In genomic region chr20:36217226-36217625, GRCh38 we compare ENCODE assay signal across 1 cellular context.
TF ChIP-seq lines count a peak whose summit lies in the region.

No MANE protein-coding gene starts in this region.

TF ChIP-seq in HCT116, 20 proteins besides CTCF, POLR2A, EP300 and RAD21 (continued from another document):
- no peak for TF ChIP-seq ZBTB33 (IDR thresholded peaks at IDR 0.05; ENCODE audit: extremely low read depth, insufficient replicate concordance, low read length)
- TF ChIP-seq YY1 (IDR thresholded peaks at IDR 0.05; ENCODE audit: extremely low read depth, insufficient replicate concordance, low read depth, low read length): no peak
- TF ChIP-seq EGR1 (IDR thresholded peaks at IDR 0.05; ENCODE audit: low read depth): no peak
- no peak for TF ChIP-seq SIN3A (IDR thresholded peaks at IDR 0.05; ENCODE audit: low read depth)
- TF ChIP-seq MAX (IDR thresholded peaks at IDR 0.05): no peak
- no peak for TF ChIP-seq EZH2phosphoT487 (IDR thresholded peaks at IDR 0.05; ENCODE audit: borderline replicate concordance)
- no peak for TF ChIP-seq ZNF274 (IDR thresholded peaks at IDR 0.05; ENCODE audit: low read depth, low read length)
- TF ChIP-seq CEBPB (IDR thresholded peaks at IDR 0.05; ENCODE audit: low read depth): no peak
- no peak for TF ChIP-seq ELF1 (IDR thresholded peaks at IDR 0.05; ENCODE audit: borderline replicate concordance, low read depth)
